8 cellular contexts compared by ENCODE assay signal in genomic region chr17:40909351-40909750, GRCh38. TPM values are rescaled to one million over a fixed set of nuclear protein-coding genes. Genes with fewer than 3 reads are reported as not detected.
DNase-seq lines count a peak whose midpoint lies in the region; ATAC-seq and TF ChIP-seq lines count a peak whose summit lies in the region.

No MANE protein-coding gene starts in this region.

- TF ChIP-seq CTCF in AG09319 (IDR thresholded peaks at IDR 0.05; ENCODE audit: low read depth, low read length) (peak; percentile 77), HEK293 (tag by site-specific recombination; IDR thresholded peaks at IDR 0.05) (peak; percentile 45; the same call in 1 of the 2 replicates), lower leg skin (IDR thresholded peaks at IDR 0.05) (peak in 1 of 3 donors; percentile 84)

- no peak for ATAC-seq in HG02938 (IDR thresholded peaks at IDR 0.05; ENCODE audit: unreplicated experiment)

- H3K4me1 ChIP-seq in HEK293 (ENCODE audit: control insufficient read depth, insufficient read depth, low read length): peaks cover 6% of the 10 kb centered on the region; the same call in 1 of the 2 replicates

- intact Hi-C loops in lower leg skin (cut with DNase I; ENCODE audit: low total_unique reads): loop anchor here (5.0 to 10.0 kb wide), 3 partner anchors 105 to 638 kb away; no protein-coding TSS in a partner anchor

- no peak for TF ChIP-seq POLR2A in lower leg skin (IDR thresholded peaks at IDR 0.05)

- POLR2A ChIA-PET in HEK293 (lab: Yijun Ruan, JAX): interaction anchor here (1.4 kb wide), 1 partner anchor 640 kb away, joined by 4 read pairs; no protein-coding TSS in a partner anchor

- CTCF ChIA-PET in HEK293 (lab: Yijun Ruan, JAX): interaction anchor here (0.6 to 5.2 kb wide), 22 partner anchors 15 to 758 kb away, joined by 3 to 42 read pairs (median 5); no protein-coding TSS in a partner anchor

- DNase-seq in AG09319 (ENCODE audit: extremely low read depth, low read depth): peak; percentile 91
- DNase-seq in NCI-H526 treated with DMSO at 0.1 percent for 48 hours (lab: John Stamatoyannopoulos, UW): peak; percentile 44
- DNase-seq in activated CD4-positive, alpha-beta T cell treated with anti-CD3 and anti-CD28 coated beads, Interleukin-2, amount 50 U/mL, for 24 hours (ENCODE audit: low read depth in 1 of 2, low spot score in 1 of 2): peak; percentile 16 to 74
- DNase-seq in dermis microvascular lymphatic vessel endothelial cell (ENCODE audit: low read depth in 2 of 2): peak; percentile 66 to 92
- peak; percentile 86 to 94 for DNase-seq in lower leg skin (ENCODE audit: low spot score in 2 of 2)
- peak; percentile 48 to 67 (median 55) for DNase-seq in stimulated activated CD4-positive, alpha-beta T cell treated with anti-CD3 and anti-CD28 coated beads, TNF-alpha, amount 100 ng/mL, for 24 hours (ENCODE audit: low read depth in 3 of 3)

- 0 to 1% methylated on average over 5 of the region's 5 CpGs for WGBS in lower leg skin, 2 donors

- no peaks in the 10 kb centered on the region for H3K9me3 ChIP-seq in HEK293 (ENCODE audit: control insufficient read depth, insufficient read depth, low read depth, low read length)

- no peak overlapping the region for H3K27ac ChIP-seq in HEK293 (ENCODE audit: extremely low read depth, low read depth, low read length)

- H3K36me3 ChIP-seq in HEK293 (ENCODE audit: control insufficient read depth in 2 of 2, insufficient read depth in 1 of 2, low read length in 2 of 2): no peaks in the 10 kb centered on the region

- H3K4me3 ChIP-seq in HEK293 (ENCODE audit: low read depth, low read length): no peak overlapping the region
- H3K4me3 ChIP-seq in lower leg skin (ENCODE audit: low read depth, poor library complexity, severe bottlenecking): no peak overlapping the region

TF ChIP-seq in HEK293, 187 proteins besides CTCF, POLR2A, EP300 and RAD21 (continues in another document):
- TF ChIP-seq HOXD13 (CRISPR knock-in tag; IDR thresholded peaks at IDR 0.05; ENCODE audit: borderline replicate concordance): no peak
- no peak for TF ChIP-seq YY1 (tag by site-specific recombination; IDR thresholded peaks at IDR 0.05)
- peak; percentile 73 for TF ChIP-seq ZEB2 (tag by site-specific recombination; IDR thresholded peaks at IDR 0.05)
- TF ChIP-seq KLF10 (tag by site-specific recombination; IDR thresholded peaks at IDR 0.05): peak; percentile 48; the same call in 1 of the 2 replicates
- TF ChIP-seq ZNF184 (tag by site-specific recombination; IDR thresholded peaks at IDR 0.05): peak; percentile 38; the same call in 1 of the 2 replicates
- no peak for TF ChIP-seq ZNF692 (tag by site-specific recombination; IDR thresholded peaks at IDR 0.05)
- no peak for TF ChIP-seq ZNF510 (tag by site-specific recombination; IDR thresholded peaks at IDR 0.05; ENCODE audit: insufficient replicate concordance)
- no peak for TF ChIP-seq ZNF248 (tag by site-specific recombination; IDR thresholded peaks at IDR 0.05)
- TF ChIP-seq ZBTB17 (tag by site-specific recombination; IDR thresholded peaks at IDR 0.05): peak; percentile 47; the same call in 1 of the 2 replicates
- TF ChIP-seq SCRT2 (tag by site-specific recombination; IDR thresholded peaks at IDR 0.05): peak; percentile 87
- TF ChIP-seq ZNF561 (tag by site-specific recombination; IDR thresholded peaks at IDR 0.05; ENCODE audit: borderline replicate concordance): peak; percentile 55; the same call in 1 of the 2 replicates
- TF ChIP-seq PRDM1 (tag by site-specific recombination; IDR thresholded peaks at IDR 0.05): peak; percentile 57
- no peak for TF ChIP-seq KLF17 (tag by site-specific recombination; IDR thresholded peaks at IDR 0.05)
- TF ChIP-seq ZFP37 (tag by site-specific recombination; IDR thresholded peaks at IDR 0.05): 0 out of 2 replicates have a peak, but pooled peaks have one; percentile 29
- peak; percentile 78; the same call in 1 of the 2 replicates for TF ChIP-seq ZNF24 (tag by site-specific recombination; IDR thresholded peaks at IDR 0.05)
- 0 out of 2 replicates have a peak, but pooled peaks have one; percentile 15 for TF ChIP-seq ZBTB11 (tag by site-specific recombination; conservative IDR thresholded peaks at IDR 0.05; ENCODE audit: low read depth)
- peak; percentile 25; the same call in 1 of the 2 replicates for TF ChIP-seq PRDM10 (tag by site-specific recombination; IDR thresholded peaks at IDR 0.05)

RNA-seq across cellular contexts. Expression of gene KRT20, which starts 24.3 kb away (rescaled TPM):
- total RNA-seq in dermis microvascular lymphatic vessel endothelial cell (not detected in 2 replicates), lower leg skin (under 1 TPM in 1 of 4 donors, not detected in 3; 0.12 TPM)

RNA-seq across cellular contexts. Expression of gene KRT23, which starts 28.1 kb away (rescaled TPM):
- total RNA-seq in dermis microvascular lymphatic vessel endothelial cell (2.1 TPM in 1 of 2 replicates, not detected in the other), lower leg skin (100 to 1,000 TPM; 302 to 577 (median 454) TPM)

RNA-seq across cellular contexts. Expression of gene KRT12, which starts 42.3 kb away (rescaled TPM):
- total RNA-seq in dermis microvascular lymphatic vessel endothelial cell (not detected in 2 replicates), lower leg skin (not detected)

RNA-seq across cellular contexts. Expression of gene KRT39, which starts 57.4 kb away (rescaled TPM):
- not detected in 2 replicates for total RNA-seq in dermis microvascular lymphatic vessel endothelial cell
- total RNA-seq in lower leg skin: 1 to 10 TPM in 1 of 4 donors, under 1 TPM in 1, not detected in 2; 0.51 to 8.8 TPM

Comparison
In these comparisons a context has a peak if more than half of its experiments do, and no peak if none do; other contexts are left out.
1. RNA of gene KRT23, which starts 28.1 kb away (total RNA-seq): 302 to 577 TPM in lower leg skin; 2.1 TPM in dermis microvascular lymphatic vessel endothelial cell; every median in the first group is over 10 times any median in the second.
2. Peak in every context shown above with its lines, with median percentiles within 50 percentile points of each other: DNase-seq.